Comparison of ENCODE assay signal across 1 cellular context in genomic region chr5:71455427-71456361, GRCh38.
A peak's percentile ranks its signal among the peaks of the same experiment; 100 is the strongest.
TF ChIP-seq lines count a peak whose summit lies in the region.

Gene BDP1, plus strand, starts transcription at chr5:71455651. Its CDS starts 227 bp downstream, at chr5:71455878.

TF ChIP-seq in HEK293, 187 proteins besides CTCF, POLR2A, EP300 and RAD21 (continued from another document and continues in another):
- TF ChIP-seq PRDM10 (tag by site-specific recombination; IDR thresholded peaks at IDR 0.05): peak; percentile 65
- peak; percentile 69; the same call in 1 of the 2 replicates for TF ChIP-seq SP3 (tag by site-specific recombination; IDR thresholded peaks at IDR 0.05)
- peak; percentile 99 for TF ChIP-seq ZNF629 (tag by site-specific recombination; IDR thresholded peaks at IDR 0.05)
- TF ChIP-seq ZNF394 (tag by site-specific recombination; IDR thresholded peaks at IDR 0.05; ENCODE audit: borderline replicate concordance): peak; percentile 49; the same call in 1 of the 2 replicates
- TF ChIP-seq ZSCAN4 (tag by site-specific recombination; IDR thresholded peaks at IDR 0.05): peak; percentile 61
- peak; percentile 89 for TF ChIP-seq SP7 (tag by site-specific recombination; IDR thresholded peaks at IDR 0.05)
- 0 out of 2 replicates have a peak, but pooled peaks have one; percentile 36 for TF ChIP-seq ZNF488 (tag by site-specific recombination; IDR thresholded peaks at IDR 0.05)
- TF ChIP-seq ZBTB7A (tag by site-specific recombination; IDR thresholded peaks at IDR 0.05; ENCODE audit: low read depth): 0 out of 2 replicates have a peak, but pooled peaks have one; percentile 22
- TF ChIP-seq ZNF660 (tag by site-specific recombination; IDR thresholded peaks at IDR 0.05): peak; percentile 51; the same call in 1 of the 2 replicates
- no peak for TF ChIP-seq MEIS1 (CRISPR knock-in tag; IDR thresholded peaks at IDR 0.05; ENCODE audit: borderline replicate concordance)
- TF ChIP-seq ZNF24 (tag by site-specific recombination; IDR thresholded peaks at IDR 0.05): peak; percentile 75
- TF ChIP-seq ZNF302 (tag by site-specific recombination; IDR thresholded peaks at IDR 0.05; ENCODE audit: low read depth): no peak
- no peak for TF ChIP-seq ZNF558 (tag by site-specific recombination; IDR thresholded peaks at IDR 0.05)
- peak; percentile 52; the same call in 1 of the 2 replicates for TF ChIP-seq GLIS1 (tag by site-specific recombination; IDR thresholded peaks at IDR 0.05)
- TF ChIP-seq ZNF610 (tag by site-specific recombination; IDR thresholded peaks at IDR 0.05; ENCODE audit: borderline replicate concordance): peak; percentile 72
- peak; percentile 59; the same call in 1 of the 2 replicates for TF ChIP-seq INSM2 (tag by site-specific recombination; IDR thresholded peaks at IDR 0.05)
- peak; percentile 93 for TF ChIP-seq YY1 (tag by site-specific recombination; IDR thresholded peaks at IDR 0.05)
- TF ChIP-seq KLF10 (tag by site-specific recombination; IDR thresholded peaks at IDR 0.05): no peak
- 0 out of 2 replicates have a peak, but pooled peaks have one; percentile 18 for TF ChIP-seq ZSCAN23 (tag by site-specific recombination; IDR thresholded peaks at IDR 0.05)
- no peak for TF ChIP-seq ZNF341 (tag by site-specific recombination; IDR thresholded peaks at IDR 0.05; ENCODE audit: low read depth)
- peak; percentile 49 for TF ChIP-seq BCL6B (tag by site-specific recombination; IDR thresholded peaks at IDR 0.05)
- peak; percentile 64 for TF ChIP-seq ZBTB26 (tag by site-specific recombination; optimal IDR thresholded peaks at IDR 0.05)
- no peak for TF ChIP-seq ZNF274 (IDR thresholded peaks at IDR 0.05; ENCODE audit: low read length)
- no peak for TF ChIP-seq ZNF274 (tag by site-specific recombination; IDR thresholded peaks at IDR 0.05; ENCODE audit: borderline replicate concordance)
- TF ChIP-seq ZXDB (tag by site-specific recombination; IDR thresholded peaks at IDR 0.05): peak; percentile 95
- peak; percentile 87; the same call in 1 of the 2 replicates for TF ChIP-seq HIC1 (tag by site-specific recombination; IDR thresholded peaks at IDR 0.05)
- peak; percentile 66 for TF ChIP-seq ZIC2 (tag by site-specific recombination; IDR thresholded peaks at IDR 0.05)
- peak; percentile 70 for TF ChIP-seq WT1 (tag by site-specific recombination; IDR thresholded peaks at IDR 0.05)
- TF ChIP-seq KLF8 (tag by site-specific recombination; IDR thresholded peaks at IDR 0.05): peak; percentile 78; the same call in 1 of the 2 replicates
- peak; percentile 70 for TF ChIP-seq ZBTB8A (tag by site-specific recombination; IDR thresholded peaks at IDR 0.05)
- peak; percentile 76; the same call in 1 of the 2 replicates for TF ChIP-seq BCL11B (tag by site-specific recombination; IDR thresholded peaks at IDR 0.05; ENCODE audit: low read depth)
- no peak for TF ChIP-seq ZNF404 (tag by site-specific recombination; IDR thresholded peaks at IDR 0.05)
- TF ChIP-seq ZNF398 (tag by site-specific recombination; IDR thresholded peaks at IDR 0.05): peak; percentile 62
- TF ChIP-seq TSHZ1 (tag by site-specific recombination; IDR thresholded peaks at IDR 0.05; ENCODE audit: borderline replicate concordance): no peak; the same call in 1 of the 2 replicates
- peak; percentile 93 for TF ChIP-seq ZFP37 (tag by site-specific recombination; IDR thresholded peaks at IDR 0.05)
- 0 out of 2 replicates have a peak, but pooled peaks have one; percentile 50 for TF ChIP-seq ZNF639 (tag by site-specific recombination; IDR thresholded peaks at IDR 0.05)
- TF ChIP-seq ZBTB48 (tag by site-specific recombination; IDR thresholded peaks at IDR 0.05): peak; percentile 73; the same call in 1 of the 2 replicates
- no peak for TF ChIP-seq FEZF1 (tag by site-specific recombination; IDR thresholded peaks at IDR 0.05)
- 0 out of 2 replicates have a peak, but pooled peaks have one; percentile 17 for TF ChIP-seq ZNF266 (tag by site-specific recombination; IDR thresholded peaks at IDR 0.05; ENCODE audit: low read depth)
- TF ChIP-seq ZNF138 (tag by site-specific recombination; IDR thresholded peaks at IDR 0.05; ENCODE audit: borderline replicate concordance): no peak
- TF ChIP-seq KLF1 (tag by site-specific recombination; IDR thresholded peaks at IDR 0.05): peak; percentile 46; the same call in 1 of the 2 replicates
